8 cellular contexts compared by ENCODE assay signal in the genomic region with DNA sequence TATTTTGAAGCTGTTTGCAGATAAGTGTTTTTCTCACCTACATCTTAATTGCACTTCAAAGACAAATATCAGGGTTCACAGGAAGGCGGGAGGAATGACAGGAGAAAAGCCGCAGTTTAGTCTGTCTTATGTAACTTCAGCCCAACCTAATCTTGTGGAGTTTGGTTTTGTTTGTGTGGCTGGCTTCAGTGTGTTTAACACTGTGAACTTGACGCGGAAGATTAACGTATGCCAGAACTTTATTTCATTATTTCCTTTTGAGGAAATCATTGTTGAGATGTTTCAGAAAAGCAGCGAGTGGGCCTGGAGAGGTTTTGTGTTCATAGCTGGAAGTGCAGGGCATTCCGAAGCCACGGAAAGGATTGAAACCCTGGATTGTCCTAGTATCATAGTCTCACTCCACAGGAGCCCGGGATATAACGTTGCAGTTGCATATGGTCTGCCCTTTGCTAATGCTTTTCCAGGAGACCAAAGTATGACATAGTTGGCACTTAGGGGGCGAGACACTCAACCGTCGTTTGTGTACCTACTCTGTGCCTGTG. TPM values are rescaled to one million over a fixed set of nuclear protein-coding genes. Genes with fewer than 3 reads are reported as not detected.
DNase-seq lines count a peak whose midpoint lies in the region; ATAC-seq and TF ChIP-seq lines count a peak whose summit lies in the region.

No MANE protein-coding gene starts in this region.

- no TSS peak for BruUV-seq in PC-3 (replicated peaks; lab: Mats Ljungman, UMichigan)

- peaks cover 2% of the 10 kb centered on the region for H3K36me3 Mint-ChIP-seq in activated CD4-positive, alpha-beta memory T cell treated with anti-CD3 and anti-CD28 coated beads, Interleukin-2, amount 10 ng/mL, durations not matched to agents 7 days and 5 days (ENCODE audit: low read depth)

- H3K4me3 Mint-ChIP-seq in activated CD4-positive, alpha-beta memory T cell treated with anti-CD3 and anti-CD28 coated beads, Interleukin-2, amount 10 ng/mL, durations not matched to agents 7 days and 5 days: peak overlapping the region; percentile 72

- peaks cover 31% of the 10 kb centered on the region for H3K4me1 Mint-ChIP-seq in activated CD4-positive, alpha-beta memory T cell treated with anti-CD3 and anti-CD28 coated beads, Interleukin-2, amount 10 ng/mL, durations not matched to agents 7 days and 5 days

- H3F3A ChIP-seq in PC-3 (ENCODE audit: low read length, unreplicated experiment): no peaks in the 10 kb centered on the region

- no peaks in the 10 kb centered on the region for H3K9me3 Mint-ChIP-seq in activated CD4-positive, alpha-beta memory T cell treated with anti-CD3 and anti-CD28 coated beads, Interleukin-2, amount 10 ng/mL, durations not matched to agents 7 days and 5 days

- H3K9me3 ChIP-seq in iPS-15b (ENCODE audit: control insufficient read depth, insufficient read depth, low read length): no peaks in the 10 kb centered on the region
- no peaks in the 10 kb centered on the region for H3K9me3 ChIP-seq in PC-3 (ENCODE audit: low read length)

- H3K27me3 ChIP-seq in H7 (ENCODE audit: control insufficient read depth, insufficient read depth, low read length): peaks cover 17% of the 10 kb centered on the region
- H3K27me3 ChIP-seq in iPS-15b (ENCODE audit: control insufficient read depth, insufficient read depth, low read length): peaks cover 25% of the 10 kb centered on the region
- peaks cover 93% of the 10 kb centered on the region for H3K27me3 ChIP-seq in PC-3 (ENCODE audit: low read length)

- H3K27ac ChIP-seq in skin epidermis (peak overlapping the region in 13 of 21 experiments; percentile 28 to 94 (median 87)), PC-3 (ENCODE audit: low read length) (no peak overlapping the region)

- H3K9ac ChIP-seq in iPS-15b (ENCODE audit: low read depth, low read length) (no peak overlapping the region), PC-3 (ENCODE audit: low read length) (no peak overlapping the region)

- no peaks in the 10 kb centered on the region for H3K79me2 ChIP-seq in PC-3 (ENCODE audit: low read length)

- no peak overlapping the region for H3K27ac Mint-ChIP-seq in activated CD4-positive, alpha-beta memory T cell treated with anti-CD3 and anti-CD28 coated beads, Interleukin-2, amount 10 ng/mL, durations not matched to agents 7 days and 5 days

- no peak overlapping the region for H3K4me2 ChIP-seq in PC-3 (ENCODE audit: low read length)

- peaks cover 34% of the 10 kb centered on the region for H3K27me3 Mint-ChIP-seq in activated CD4-positive, alpha-beta memory T cell treated with anti-CD3 and anti-CD28 coated beads, Interleukin-2, amount 10 ng/mL, durations not matched to agents 7 days and 5 days

- intact Hi-C loops in PC-3 (cut with micrococcal nuclease): no loop called here

- DNase-seq in AG08396 (ENCODE audit: low spot score) (peak; percentile 45), H7 (no peak), mesenteric fat pad (ENCODE audit: low spot score) (no peak), PC-3 (no peak)
- no peak for DNase-seq in activated CD4-positive, alpha-beta memory T cell treated with anti-CD3 and anti-CD28 coated beads, Interleukin-2, amount 10 ng/mL, durations not matched to agents 7 days and 5 days

- H3K4me3 ChIP-seq in H7 (ENCODE audit: insufficient read depth, low read depth, low read length) (peak overlapping the region; percentile 75), iPS-15b (ENCODE audit: low read depth, low read length) (peak overlapping the region; percentile 78), skin epidermis (peak overlapping the region in 6 of 7 experiments; percentile 65 to 90 (median 76)), PC-3 (ENCODE audit: low read length) (no peak overlapping the region)

- peaks cover 9% of the 10 kb centered on the region for H3K4me1 ChIP-seq in iPS-15b (ENCODE audit: control insufficient read depth, insufficient read depth, low read length)
- H3K4me1 ChIP-seq in PC-3 (ENCODE audit: insufficient read depth, low read length): peaks cover 9% of the 10 kb centered on the region

- TF ChIP-seq CTCF in PC-3 (conservative IDR thresholded peaks at IDR 0.05; ENCODE audit: low read depth, low read length): no peak

- no peaks in the 10 kb centered on the region for H3K9me2 ChIP-seq in PC-3 (replicated peaks; ENCODE audit: low read length)

- POLR2A ChIA-PET in activated CD4-positive, alpha-beta memory T cell treated with anti-CD3 and anti-CD28 coated beads, Interleukin-2, amount 10 ng/mL, durations not matched to agents 7 days and 5 days (lab: Charles Lee): interaction anchor here (1.1 kb wide), 1 partner anchor 1069 kb away, joined by 3 read pairs; a partner anchor contains a TSS
- POLR2A ChIA-PET in PC-3 (lab: Charles Lee; ENCODE audit: unreplicated experiment): no interaction called here

- H3K36me3 ChIP-seq in H7 (replicated peaks; ENCODE audit: control insufficient read depth, insufficient read depth, low read length) (no peaks in the 10 kb centered on the region), iPS-15b (ENCODE audit: control insufficient read depth, insufficient read depth, low read length) (no peaks in the 10 kb centered on the region), PC-3 (ENCODE audit: low read depth, low read length) (no peaks in the 10 kb centered on the region)

- H2AFZ ChIP-seq in PC-3 (ENCODE audit: low read length): no peak overlapping the region

- no peaks in the 10 kb centered on the region for H4K20me1 ChIP-seq in PC-3 (ENCODE audit: low read length)

- ATAC-seq in PC-3: no peak
- ATAC-seq in GM18870 (IDR thresholded peaks at IDR 0.05; ENCODE audit: unreplicated experiment): no peak

- CTCF ChIA-PET in activated CD4-positive, alpha-beta memory T cell treated with anti-CD3 and anti-CD28 coated beads, Interleukin-2, amount 10 ng/mL, durations not matched to agents 7 days and 5 days (lab: Charles Lee): interaction anchor here (1.4 kb wide), 1 partner anchor 10 kb away, joined by 3 read pairs; no protein-coding TSS in a partner anchor
- CTCF ChIA-PET in PC-3 (lab: Charles Lee): interaction anchor here (0.6 kb wide), 1 partner anchor 389 kb away, joined by 3 read pairs; no protein-coding TSS in a partner anchor

RNA-seq across cellular contexts. Expression of a gene that starts 2.0 kb away (rescaled TPM):
- total RNA-seq in H7 (2014; rRNA removed; shearing (Covaris generic)): 10.9 and 11.9 TPM in 2 replicates
- total RNA-seq in activated CD4-positive, alpha-beta memory T cell treated with anti-CD3 and anti-CD28 coated beads, Interleukin-2, amount 10 ng/mL, durations not matched to agents 7 days and 5 days: 1 to 10 TPM; 5.5 to 7.1 TPM
- total RNA-seq in mesenteric fat pad (7.3 TPM), PC-3 (2014; rRNA removed) (0.11 and 0.23 TPM in 2 replicates)
